Comparison of ENCODE assay signal across 15 cellular contexts in the genomic region with DNA sequence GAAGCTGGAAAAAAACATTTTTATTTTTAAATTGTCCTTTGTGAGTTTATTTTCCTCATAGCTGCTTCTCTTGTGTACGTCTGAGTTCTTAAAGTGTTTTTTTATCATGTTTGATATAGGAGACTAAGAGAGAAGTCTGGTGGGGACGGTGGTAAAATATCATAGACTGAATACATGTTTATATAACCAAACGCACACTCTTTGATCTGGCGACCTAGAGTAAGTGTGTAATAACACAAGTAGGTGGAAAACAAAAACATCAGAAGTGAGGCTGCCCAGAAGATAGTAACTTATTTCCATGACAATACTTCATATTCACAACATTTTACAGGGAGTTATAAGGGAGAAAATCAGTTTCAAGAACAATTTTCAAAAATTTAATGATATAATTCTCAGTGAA.
DNase-seq lines count a peak whose midpoint lies in the region; ATAC-seq and TF ChIP-seq lines count a peak whose summit lies in the region.
"Had no signal": no experiment of that assay in that cellular context is flagged by ENCODE, and none has a peak within 500 bp of the region (broad histone marks: within the 10 kb centered on the region; RNA-seq: fewer than 3 reads in every experiment).

No MANE protein-coding gene starts in this region.

- DNase-seq in HFFc6 (no peak), brain microvascular endothelial cell (peak; percentile 55), fibroblast of villous mesenchyme (ENCODE audit: low read depth) (peak; percentile 46), smooth muscle cell (lab: John Stamatoyannopoulos, UW; ENCODE audit: unreplicated experiment) (no peak), cerebellar nuclear complex (lab: John Stamatoyannopoulos, UW) (no peak), type B pancreatic cell (ENCODE audit: extremely low spot score, unreplicated experiment) (no peak)
- DNase-seq: COR-L47, DMS153, H7, NCI-H187 treated with DMSO at 0.1 percent for 48 hours, NCI-H526 treated with DMSO at 0.1 percent for 48 hours, SIG-M5 had no signal

- H3K4me1 ChIP-seq in smooth muscle cell (ENCODE audit: low read depth) = peaks cover 3% of the 10 kb centered on the region

- no peaks in the 10 kb centered on the region for H3K36me3 ChIP-seq in brain microvascular endothelial cell (replicated peaks)
- H3K36me3 ChIP-seq in smooth muscle cell (ENCODE audit: low read depth) = no peaks in the 10 kb centered on the region

- H3K4me1 Mint-ChIP-seq in HFFc6 (ENCODE audit: low read depth) = peaks cover 65% of the 10 kb centered on the region
- H3K4me1 Mint-ChIP-seq in type B pancreatic cell (ENCODE audit: unreplicated experiment) = no peaks in the 10 kb centered on the region

- H3K9me3 Mint-ChIP-seq in HFFc6 (peaks cover 5% of the 10 kb centered on the region; the same call in 1 of the 2 replicates), type B pancreatic cell (no peaks in the 10 kb centered on the region)

- H3K4me3 Mint-ChIP-seq in HFFc6 = peak overlapping the region; percentile 27
- no peak overlapping the region for H3K4me3 Mint-ChIP-seq in type B pancreatic cell

- peak overlapping the region; percentile 68 for H2AFZ ChIP-seq in smooth muscle cell (ENCODE audit: low read depth)

- no peak for ATAC-seq in activated CD4-positive, CD25-positive, alpha-beta regulatory T cell treated with anti-CD3 and anti-CD28 coated beads, Interleukin-2, amount 50 U/mL, for 24 hours
- no peak for ATAC-seq in GM21447 (IDR thresholded peaks at IDR 0.05; ENCODE audit: unreplicated experiment)

- H3K9me3 ChIP-seq in smooth muscle cell (replicated peaks; ENCODE audit: low read depth) = no peaks in the 10 kb centered on the region

- no peak overlapping the region for H3K4me3 ChIP-seq in brain microvascular endothelial cell (ENCODE audit: low read depth, low read length)
- H3K4me3 ChIP-seq in fibroblast of villous mesenchyme (ENCODE audit: low read depth, low read length) = no peak overlapping the region
- H3K4me3 ChIP-seq in smooth muscle cell = no peak overlapping the region

- 63% methylated on average over 4 of the region's 4 CpGs for WGBS in smooth muscle cell (ENCODE audit: low lambda C conversion rate)

- TF ChIP-seq CTCF in HFFc6 (IDR thresholded peaks at IDR 0.05) = no peak
- TF ChIP-seq CTCF in brain microvascular endothelial cell (IDR thresholded peaks at IDR 0.05; ENCODE audit: low read depth, low read length, missing control alignments) = no peak
- no peak for TF ChIP-seq CTCF in fibroblast of villous mesenchyme (IDR thresholded peaks at IDR 0.05; ENCODE audit: insufficient read depth, low read depth, low read length)
- no peak for TF ChIP-seq CTCF in smooth muscle cell (IDR thresholded peaks at IDR 0.05; ENCODE audit: borderline replicate concordance, insufficient read depth, poor library complexity, severe bottlenecking)
- no peak for TF ChIP-seq CTCF in type B pancreatic cell (conservative IDR thresholded peaks at IDR 0.05)

- no peaks in the 10 kb centered on the region for H3F3A ChIP-seq in smooth muscle cell (ENCODE audit: low read depth)

- H3K27ac ChIP-seq in brain microvascular endothelial cell = peak overlapping the region; percentile 98
- no peak overlapping the region for H3K27ac ChIP-seq in smooth muscle cell (ENCODE audit: low read depth)
- H3K27ac ChIP-seq: HL-60 had no signal

- in situ Hi-C loops in brain microvascular endothelial cell (cut with HindIII; ENCODE audit: low pct_ligation_motif_present, low sequenced_read_pairs) = no loop called here

- no peak overlapping the region for H3K9ac ChIP-seq in smooth muscle cell (ENCODE audit: low read depth)

- H3K27me3 ChIP-seq in brain microvascular endothelial cell (replicated peaks) (no peaks in the 10 kb centered on the region), smooth muscle cell (ENCODE audit: low read depth) (no peaks in the 10 kb centered on the region)

- no peak overlapping the region for H3K4me2 ChIP-seq in smooth muscle cell

- H3K27ac Mint-ChIP-seq in HFFc6 (peak overlapping the region; percentile 79), type B pancreatic cell (no peak overlapping the region)

- H3K36me3 Mint-ChIP-seq in HFFc6 (ENCODE audit: low read depth) (peaks cover 45% of the 10 kb centered on the region), type B pancreatic cell (no peaks in the 10 kb centered on the region)

- no peaks in the 10 kb centered on the region for H3K79me2 ChIP-seq in smooth muscle cell (ENCODE audit: low read depth)

- H4K20me1 ChIP-seq in smooth muscle cell (ENCODE audit: low read depth) = no peaks in the 10 kb centered on the region

- no peaks in the 10 kb centered on the region; the same call in 1 of the 2 replicates for H3K27me3 Mint-ChIP-seq in HFFc6 (ENCODE audit: insufficient read depth)
- H3K27me3 Mint-ChIP-seq in type B pancreatic cell = no peaks in the 10 kb centered on the region

Comparison
In these comparisons a context has a peak if more than half of its experiments do, and no peak if none do; other contexts are left out.
1. DNase-seq: peak in brain microvascular endothelial cell (single experiment) and fibroblast of villous mesenchyme (single experiment); none in HFFc6 (single experiment), smooth muscle cell (single experiment), cerebellar nuclear complex (0 of 2) and type B pancreatic cell (single experiment).